ENCODE assay signal across 12 cellular contexts in genomic region chr9:129446828-129447550, GRCh38.
DNase-seq lines count a peak whose midpoint lies in the region; ATAC-seq and TF ChIP-seq lines count a peak whose summit lies in the region.
"Had no signal": no experiment of that assay in that cellular context is flagged by ENCODE, and none has a peak within 500 bp of the region (broad histone marks: within the 10 kb centered on the region; RNA-seq: fewer than 3 reads in every experiment).

No MANE protein-coding gene starts in this region.

- H3K4me3 Mint-ChIP-seq in osteocyte (ENCODE audit: unreplicated experiment), result no peak overlapping the region
- no peak overlapping the region for H3K4me3 Mint-ChIP-seq in stimulated activated naive B cell treated with anti-CD40 and anti-IgM and Interleukin-4, amounts not matched to agents 10 μg/mL and 1 μg/mL and 100 μg/mL, for 72 hours
- H3K4me3 Mint-ChIP-seq: nephron progenitor cell had no signal

- H3K4me1 Mint-ChIP-seq in osteocyte (ENCODE audit: unreplicated experiment), result peaks cover 19% of the 10 kb centered on the region
- peaks cover 0 to 6% of the 10 kb centered on the region in 2 donors for H3K4me1 Mint-ChIP-seq in stimulated activated naive B cell treated with anti-CD40 and anti-IgM and Interleukin-4, amounts not matched to agents 10 μg/mL and 1 μg/mL and 100 μg/mL, for 72 hours

- H3K27me3 Mint-ChIP-seq in osteocyte (ENCODE audit: unreplicated experiment), result no peaks in the 10 kb centered on the region
- H3K27me3 Mint-ChIP-seq in stimulated activated naive B cell treated with anti-CD40 and anti-IgM and Interleukin-4, amounts not matched to agents 10 μg/mL and 1 μg/mL and 100 μg/mL, for 72 hours, result peaks cover 4 to 14% of the 10 kb centered on the region in 2 donors

- no peak overlapping the region for H3K27ac Mint-ChIP-seq in osteocyte (ENCODE audit: unreplicated experiment)
- H3K27ac Mint-ChIP-seq in stimulated activated naive B cell treated with anti-CD40 and anti-IgM and Interleukin-4, amounts not matched to agents 10 μg/mL and 1 μg/mL and 100 μg/mL, for 72 hours, result no peak overlapping the region
- H3K27ac Mint-ChIP-seq: nephron progenitor cell had no signal

- DNase-seq in left ventricle myocardium superior (no peak), Right ventricle myocardium inferior (ENCODE audit: missing footprints) (no peak), SK-N-DZ (ENCODE audit: low spot score) (peak; percentile 97), hippocampal formation (lab: John Stamatoyannopoulos, UW) (peak; percentile 37 to 56), osteocyte (ENCODE audit: extremely low spot score, unreplicated experiment) (no peak), NCI-H82 (lab: John Stamatoyannopoulos, UW) (no peak), GM19238 (ENCODE audit: insufficient read length, low spot score) (no peak)
- DNase-seq in stimulated activated naive B cell treated with anti-CD40 and anti-IgM and Interleukin-4, amounts not matched to agents 10 μg/mL and 1 μg/mL and 100 μg/mL, for 72 hours, result no peak
- DNase-seq: activated CD4-positive, CD25-positive, alpha-beta regulatory T cell treated with anti-CD3 and anti-CD28 coated beads, Interleukin-2, amount 50 U/mL, for 72 hours; lower lobe of right lung; NCI-H2107; nephron progenitor cell had no signal

- no peaks in the 10 kb centered on the region for H3K36me3 Mint-ChIP-seq in osteocyte (ENCODE audit: unreplicated experiment)
- no peaks in the 10 kb centered on the region for H3K36me3 Mint-ChIP-seq in stimulated activated naive B cell treated with anti-CD40 and anti-IgM and Interleukin-4, amounts not matched to agents 10 μg/mL and 1 μg/mL and 100 μg/mL, for 72 hours

- no peak for TF ChIP-seq CTCF in osteocyte (IDR thresholded peaks at IDR 0.05)

- no peaks in the 10 kb centered on the region for H3K9me3 Mint-ChIP-seq in osteocyte (ENCODE audit: unreplicated experiment)
- peaks cover 3 to 7% of the 10 kb centered on the region in 2 donors for H3K9me3 Mint-ChIP-seq in stimulated activated naive B cell treated with anti-CD40 and anti-IgM and Interleukin-4, amounts not matched to agents 10 μg/mL and 1 μg/mL and 100 μg/mL, for 72 hours

- ATAC-seq in left ventricle myocardium superior (peak; percentile 37), Right ventricle myocardium inferior (no peak)
- ATAC-seq in stimulated activated naive B cell treated with anti-CD40 and anti-IgM and Interleukin-4, amounts not matched to agents 10 μg/mL and 1 μg/mL and 100 μg/mL, for 72 hours (replicated peaks), result no peak

- intact Hi-C loops in left ventricle myocardium superior (cut with micrococcal nuclease), result no loop called here
- intact Hi-C loops in Right ventricle myocardium inferior (cut with DNase I), result no loop called here

Comparison
In these comparisons a context has a peak if more than half of its experiments do, and no peak if none do; other contexts are left out.
1. DNase-seq: peak in SK-N-DZ (single experiment) and hippocampal formation (2 of 2); none in left ventricle myocardium superior (single experiment), Right ventricle myocardium inferior (single experiment), osteocyte (single experiment), NCI-H82 (single experiment), stimulated activated naive B cell treated with anti-CD40 and anti-IgM and Interleukin-4, amounts not matched to agents 10 μg/mL and 1 μg/mL and 100 μg/mL, for 72 hours (single experiment) and GM19238 (single experiment).